30 cellular contexts compared by ENCODE assay signal in the genomic region with DNA sequence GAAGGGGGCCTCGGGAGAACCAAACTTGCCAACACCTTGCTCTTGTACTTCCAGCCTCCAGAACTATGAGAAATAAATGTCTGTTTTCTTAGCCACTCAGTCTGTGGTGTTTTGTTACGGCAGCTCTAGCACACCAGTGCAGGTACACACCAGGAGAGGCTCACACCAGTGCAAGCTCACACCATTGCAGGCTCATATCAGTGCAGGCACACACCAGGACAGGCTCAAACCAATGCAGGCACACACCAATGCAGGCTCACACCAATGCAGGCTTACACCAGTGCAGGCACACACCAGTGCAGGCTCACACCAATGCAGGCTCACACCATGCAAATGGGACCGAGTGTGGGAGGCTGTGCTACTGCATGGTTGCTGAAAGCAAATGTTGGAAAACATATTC. TPM values are rescaled to one million over a fixed set of nuclear protein-coding genes. Genes with fewer than 3 reads are reported as not detected.
DNase-seq lines count a peak whose midpoint lies in the region; ATAC-seq, FAIRE-seq and TF ChIP-seq lines count a peak whose summit lies in the region.
"Had no signal": no experiment of that assay in that cellular context is flagged by ENCODE, and none has a peak within 500 bp of the region (broad histone marks: within the 10 kb centered on the region; RNA-seq: fewer than 3 reads in every experiment).

No MANE protein-coding gene starts in this region.

- H3K27ac ChIP-seq in HCT116 (ENCODE audit: low read depth, low read length): no peak overlapping the region
- H3K27ac ChIP-seq in K562 (ENCODE audit: extremely low read depth, low read depth, low read length): no peak overlapping the region
- H3K27ac ChIP-seq: BLaER1, GM23248, HL-60, PC-9, SJSA1 had no signal

- H3K36me3 Mint-ChIP-seq in stimulated activated memory B cell treated with anti-CD40 and anti-IgM and Interleukin-4, amounts not matched to agents 10 μg/mL and 1 μg/mL and 100 μg/mL, for 72 hours: no peaks in the 10 kb centered on the region
- no peaks in the 10 kb centered on the region for H3K36me3 Mint-ChIP-seq in nephron progenitor cell (ENCODE audit: low read depth)
- H3K36me3 Mint-ChIP-seq: CD4-positive, CD25-positive, alpha-beta regulatory T cell had no signal

- no peaks in the 10 kb centered on the region for H3K4me1 ChIP-seq in HCT116 (ENCODE audit: control insufficient read depth in 1 of 2, insufficient read depth in 2 of 2, low read length in 2 of 2)
- H3K4me1 ChIP-seq in K562 (replicated peaks in 1 of 2; ENCODE audit: control insufficient read depth in 2 of 2, insufficient read depth in 2 of 2, low read length in 2 of 2): peaks cover 0 to 22% of the 10 kb centered on the region in 2 experiments; a peak in 3 of 5 replicates
- H3K4me1 ChIP-seq in mucosa of descending colon (ENCODE audit: low read depth): peaks cover 41% of the 10 kb centered on the region
- H3K4me1 ChIP-seq: SJSA1 had no signal

- no TSS peak for BruUV-seq in HCT116 (replicated peaks; lab: Mats Ljungman, UMichigan)
- no TSS peak for BruUV-seq in K562 (replicated peaks; lab: Mats Ljungman, UMichigan)

- TF ChIP-seq RAD21 in HCT116 (IDR thresholded peaks at IDR 0.05; ENCODE audit: low read depth) (no peak), K562 (CRISPR knock-in tag; conservative IDR thresholded peaks at IDR 0.05 in 1 of 2, IDR thresholded peaks at IDR 0.05 in 1 of 2) (no peak)

- ATAC-seq in HCT116 (0 out of 2 replicates have a peak, but pooled peaks have one; percentile 32), K562 (no peak), mucosa of descending colon (peak; percentile 6)
- ATAC-seq in stimulated activated memory B cell treated with anti-CD40 and anti-IgM and Interleukin-4, amounts not matched to agents 10 μg/mL and 1 μg/mL and 100 μg/mL, for 72 hours: peak; percentile 4

- no peaks in the 10 kb centered on the region for H3K9me2 ChIP-seq in HCT116 (ENCODE audit: insufficient read depth)

- H3K9me3 Mint-ChIP-seq in stimulated activated memory B cell treated with anti-CD40 and anti-IgM and Interleukin-4, amounts not matched to agents 10 μg/mL and 1 μg/mL and 100 μg/mL, for 72 hours: no peaks in the 10 kb centered on the region
- peaks cover 23% of the 10 kb centered on the region for H3K9me3 Mint-ChIP-seq in nephron progenitor cell

- H2AFZ ChIP-seq in HCT116 (ENCODE audit: low read depth, low read length, poor library complexity, severe bottlenecking) (no peak overlapping the region), K562 (ENCODE audit: low read depth, low read length) (0 out of 2 replicates have a peak overlapping the region, but pooled peaks have one; percentile 53)
- H2AFZ ChIP-seq: GM23248, PC-9 had no signal

- no peak overlapping the region for H3K4me3 ChIP-seq in HCT116 (replicated peaks in 1 of 2; ENCODE audit: low read depth in 1 of 2, low read length in 2 of 2)
- no peak overlapping the region for H3K4me3 ChIP-seq in K562
- H3K4me3 ChIP-seq in mucosa of descending colon: no peak overlapping the region
- H3K4me3 ChIP-seq: BLaER1, GM23248, PC-9, SJSA1 had no signal

- TF ChIP-seq CTCF in HCT116 (IDR thresholded peaks at IDR 0.05 in 2 of 3, conservative IDR thresholded peaks at IDR 0.05 in 1 of 3; ENCODE audit: borderline replicate concordance in 1 of 3, insufficient read depth in 1 of 3, low read depth in 2 of 3, low read length in 2 of 3) (no peak), K562 (IDR thresholded peaks at IDR 0.05 in 2 of 3, conservative IDR thresholded peaks at IDR 0.05 in 1 of 3; ENCODE audit: insufficient read depth in 2 of 3, low read depth in 1 of 3, low read length in 3 of 3) (no peak), mucosa of descending colon (IDR thresholded peaks at IDR 0.05) (no peak), nephron progenitor cell (IDR thresholded peaks at IDR 0.05) (no peak), GM13976 (IDR thresholded peaks at IDR 0.05; ENCODE audit: borderline replicate concordance, control extremely low read depth, extremely low read depth, insufficient read depth, missing control alignments) (no peak)

- TF ChIP-seq EP300 in K562 (IDR thresholded peaks at IDR 0.05; ENCODE audit: low read length): no peak

- DNase-seq in HCT116 (ENCODE audit: low read depth, low spot score) (no peak), K562 (ENCODE audit: extremely low read depth in 1 of 4, low spot score in 3 of 4) (no peak), mucosa of descending colon (peak in 2 of 3 donors; percentile 37 to 64), nephron progenitor cell (no peak), NCI-H1417 (lab: John Stamatoyannopoulos, UW) (no peak), GM13976 (ENCODE audit: low spot score) (no peak)
- DNase-seq: CD4-positive, CD25-positive, alpha-beta regulatory T cell; GM23248; H9; Kasumi-1; NCI-H1092 treated with DMSO at 0.1 percent for 48 hours; NCI-H1436 treated with DMSO at 0.1 percent for 48 hours; NCI-H187 treated with DMSO at 0.1 percent for 48 hours; NCI-H2171 treated with DMSO at 0.1 percent for 48 hours; NCI-H345; NCI-H524 treated with DMSO at 0.1 percent for 48 hours; NCI-H774; NK-92 treated with Interleukin-12 subunit alpha and Interleukin-12 subunit beta, amount 100 ng/mL, for 24 hours; PC-9; Right ventricle myocardium superior had no signal

- RAD21 ChIA-PET in HCT116 (lab: Charles Lee; ENCODE audit: low non-redundant PET in 1 of 2, low total read pairs in 2 of 2, uncharacterized antibody in 2 of 2, unreplicated experiment in 2 of 2): no interaction called here

- POLR2A ChIA-PET in HCT116 (lab: Charles Lee): no interaction called here
- POLR2A ChIA-PET in K562 (lab: Yijun Ruan, JAX): interaction anchor here (0.6 to 0.8 kb wide), 3 partner anchors 10 to 15 kb away, joined by 3 to 4 read pairs (median 3); no protein-coding TSS in a partner anchor

- H4K20me1 ChIP-seq in HCT116 (ENCODE audit: insufficient read depth) (no peaks in the 10 kb centered on the region), K562 (replicated peaks; ENCODE audit: control insufficient read depth, insufficient read depth, low read length) (no peaks in the 10 kb centered on the region)
- H4K20me1 ChIP-seq: BLaER1 had no signal

- WGBS in K562 (ENCODE audit: insufficient coverage, low coverage, missing lambda C conversion rate): 35% methylated on average over 3 of the region's 3 CpGs

- CTCF ChIA-PET in HCT116 (lab: Charles Lee) (no interaction called here), K562 (lab: Yijun Ruan, JAX; ENCODE audit: low intra/inter-chr PET ratio) (interaction anchor here (1.0 kb wide), 1 partner anchor 65 kb away, joined by 3 read pairs; no protein-coding TSS in a partner anchor)

- TF ChIP-seq POLR2A in HCT116 (IDR thresholded peaks at IDR 0.05; ENCODE audit: borderline replicate concordance, extremely low read depth, insufficient read depth, insufficient read length) (no peak), K562 (conservative IDR thresholded peaks at IDR 0.05) (no peak)

- in situ Hi-C loops in K562 (cut with MboI): loop anchor here (5.0 to 10.0 kb wide), 2 partner anchors 62 to 675 kb away; no protein-coding TSS in a partner anchor
- in situ Hi-C loops in GM13976 (cut with MboI; ENCODE audit: low sequenced_read_pairs, unreplicated experiment): no loop called here

- H3K9me3 ChIP-seq in HCT116 (ENCODE audit: control insufficient read depth in 1 of 2, insufficient read depth in 1 of 2, low read depth in 1 of 2, low read length in 2 of 2) (no peaks in the 10 kb centered on the region), K562 (replicated peaks; ENCODE audit: control insufficient read depth, insufficient read depth, low read depth, low read length) (no peaks in the 10 kb centered on the region; the same call in 1 of the 2 replicates), mucosa of descending colon (no peaks in the 10 kb centered on the region)
- H3K9me3 ChIP-seq: BLaER1, SJSA1 had no signal

- no peaks in the 10 kb centered on the region for H3K9me1 ChIP-seq in K562 (ENCODE audit: control insufficient read depth, insufficient read depth, low read length)

- no peak overlapping the region for H3K4me2 ChIP-seq in HCT116 (ENCODE audit: low read length)
- no peak overlapping the region for H3K4me2 ChIP-seq in K562 (ENCODE audit: insufficient read depth, low read length)
- H3K4me2 ChIP-seq: BLaER1, PC-9 had no signal

- 0 out of 2 replicates have a peak, but pooled peaks cover 4% of the 10 kb centered on the region for H3K27me3 ChIP-seq in HCT116 (ENCODE audit: insufficient read depth, low read length)
- H3K27me3 ChIP-seq in K562 (ENCODE audit: control insufficient read depth in 2 of 2, insufficient read depth in 2 of 2, low read length in 2 of 2): no peaks in the 10 kb centered on the region
- H3K27me3 ChIP-seq: BLaER1 had no signal

- no peak for FAIRE-seq in K562 (lab: Jason Lieb, UNC)
- FAIRE-seq: D721Med, GM18507 had no signal

- no peak overlapping the region for H3K4me3 Mint-ChIP-seq in stimulated activated memory B cell treated with anti-CD40 and anti-IgM and Interleukin-4, amounts not matched to agents 10 μg/mL and 1 μg/mL and 100 μg/mL, for 72 hours
- no peak overlapping the region for H3K4me3 Mint-ChIP-seq in nephron progenitor cell
- H3K4me3 Mint-ChIP-seq: CD4-positive, CD25-positive, alpha-beta regulatory T cell; H9 had no signal

- H3K79me2 ChIP-seq in HCT116 (ENCODE audit: insufficient read depth, low read length) (no peaks in the 10 kb centered on the region), K562 (ENCODE audit: control insufficient read depth, insufficient read depth, low read length) (peaks cover 2% of the 10 kb centered on the region)

- H3K9ac ChIP-seq in HCT116 (ENCODE audit: low read length) (no peak overlapping the region), K562 (ENCODE audit: insufficient read depth in 1 of 2, low read depth in 2 of 2, low read length in 2 of 2) (peak overlapping the region in 1 of 2 experiments; percentile 47; a peak in 1 of 4 replicates)
- H3K9ac ChIP-seq: BLaER1, GM23248 had no signal

- no peak overlapping the region for H3K27ac Mint-ChIP-seq in stimulated activated memory B cell treated with anti-CD40 and anti-IgM and Interleukin-4, amounts not matched to agents 10 μg/mL and 1 μg/mL and 100 μg/mL, for 72 hours
- H3K27ac Mint-ChIP-seq in nephron progenitor cell: no peak overlapping the region
- H3K27ac Mint-ChIP-seq: CD4-positive, CD25-positive, alpha-beta regulatory T cell; H9 had no signal

- H3K4me1 Mint-ChIP-seq in stimulated activated memory B cell treated with anti-CD40 and anti-IgM and Interleukin-4, amounts not matched to agents 10 μg/mL and 1 μg/mL and 100 μg/mL, for 72 hours: peaks cover 6% of the 10 kb centered on the region
- H3K4me1 Mint-ChIP-seq in nephron progenitor cell: peaks cover 36% of the 10 kb centered on the region
- H3K4me1 Mint-ChIP-seq: CD4-positive, CD25-positive, alpha-beta regulatory T cell had no signal

- intact Hi-C loops in HCT116 (cut with micrococcal nuclease) (no loop called here), K562 (cut with micrococcal nuclease) (no loop called here), mucosa of descending colon (cut with DNase I, micrococcal nuclease) (no loop called here)

- H3K36me3 ChIP-seq in HCT116 (ENCODE audit: control insufficient read depth in 1 of 2, insufficient read depth in 2 of 2, low read length in 2 of 2) (no peaks in the 10 kb centered on the region), K562 (ENCODE audit: control insufficient read depth, insufficient read depth, low read length) (no peaks in the 10 kb centered on the region), mucosa of descending colon (ENCODE audit: low read depth) (no peaks in the 10 kb centered on the region)
- H3K36me3 ChIP-seq: BLaER1, SJSA1 had no signal

- H3K27me3 Mint-ChIP-seq in stimulated activated memory B cell treated with anti-CD40 and anti-IgM and Interleukin-4, amounts not matched to agents 10 μg/mL and 1 μg/mL and 100 μg/mL, for 72 hours: peaks cover 20% of the 10 kb centered on the region
- peaks cover 18% of the 10 kb centered on the region for H3K27me3 Mint-ChIP-seq in nephron progenitor cell (ENCODE audit: low read depth, poor library complexity)

RNA-seq across cellular contexts. Expression of gene CTCFL, which starts 4.9 kb away (rescaled TPM):
- total RNA-seq in HCT116 (2021; ENCODE audit: unreplicated experiment) (0.34 TPM), K562 (2014; rRNA removed) (120 and 126 TPM in 2 replicates), K562 (2014; rRNA removed; fragmentation: Illumina TruSeq; extraction: Trizol) (111 and 112 TPM in 2 replicates), K562 (2015; rRNA removed; fragmentation: Illumina TruSeq; extraction: Trizol) (80.9 and 89.1 TPM in 2 replicates), K562 (2021) (122 and 124 TPM in 2 replicates), mucosa of descending colon (not detected)
- polyA plus RNA-seq in HCT116 (2012): not detected in 2 replicates
- total RNA-seq in K562 (2011; cell fraction: chromatin; rRNA removed; ENCODE audit: low replicate concordance): 102 and 125 TPM in 2 replicates
- total RNA-seq in K562 (2011; cell fraction: nucleolus; rRNA removed): 77.5 and 83.4 TPM in 2 replicates
- 85.3 and 118 TPM in 2 replicates for total RNA-seq in K562 (2011; cell fraction: nucleoplasm; rRNA removed)
- polyA plus RNA-seq in K562 (2011; rRNA removed) (188 and 206 TPM in 2 replicates), K562 (2014; fragmentation: Illumina TruSeq; extraction: Trizol) (137 and 177 TPM in 2 replicates), K562 (2014; fragmentation: Nextera tagmentation; extraction: Ambion mirVana) (10 to 100 TPM; 42.4 to 62.7 TPM), K562 (2014; rRNA removed) (100 and 122 TPM in 2 replicates)
- 125 and 152 TPM in 2 replicates for polyA plus RNA-seq in K562 (2011; cell fraction: cytosol; rRNA removed)
- polyA plus RNA-seq in K562 (2011; cell fraction: nucleus; rRNA removed): 92.0 and 115 TPM in 2 replicates
- polyA plus RNA-seq in K562 (2012): 72.2 and 120 TPM in 2 replicates
- 265 and 279 TPM in 2 replicates for polyA minus RNA-seq in K562 (2011; rRNA and poly(A)+ RNA removed)
- 117 and 124 TPM in 2 replicates for polyA minus RNA-seq in K562 (2011; cell fraction: cytosol; rRNA and poly(A)+ RNA removed)
- 39.4 and 86.3 TPM in 2 replicates for polyA minus RNA-seq in K562 (2011; cell fraction: nucleus; rRNA and poly(A)+ RNA removed)
- total RNA-seq: A172; CD4-positive, CD25-positive, alpha-beta regulatory T cell; GM23248; M059J; PC-9; Right ventricle myocardium superior; RPMI7951; SJSA1 had no signal
- polyA plus RNA-seq: AG04450; CD4-positive, CD25-positive, alpha-beta regulatory T cell; GM23248 had no signal

RNA-seq across cellular contexts. Expression of gene PCK1, which starts 31.1 kb away (rescaled TPM):
- total RNA-seq in HCT116 (2021; ENCODE audit: unreplicated experiment) (0.49 TPM), K562 (2014; rRNA removed) (0.05 and 0.16 TPM in 2 replicates), K562 (2014; rRNA removed; fragmentation: Illumina TruSeq; extraction: Trizol) (0.13 and 0.18 TPM in 2 replicates), K562 (2015; rRNA removed; fragmentation: Illumina TruSeq; extraction: Trizol) (0.29 and 0.30 TPM in 2 replicates), K562 (2021) (0.54 and 0.73 TPM in 2 replicates), mucosa of descending colon (100 to 1,000 TPM; 134 to 467 (median 136) TPM)
- polyA plus RNA-seq in HCT116 (2012): 0.11 TPM in 1 of 2 replicates, not detected in the other
- 0.70 and 2.3 TPM in 2 replicates for total RNA-seq in K562 (2011; cell fraction: chromatin; rRNA removed; ENCODE audit: low replicate concordance)
- 0.92 and 1.3 TPM in 2 replicates for total RNA-seq in K562 (2011; cell fraction: nucleolus; rRNA removed)
- total RNA-seq in K562 (2011; cell fraction: nucleoplasm; rRNA removed): 0.38 and 1.2 TPM in 2 replicates
- polyA plus RNA-seq in K562 (2011; rRNA removed) (0.09 and 0.15 TPM in 2 replicates), K562 (2014; fragmentation: Illumina TruSeq; extraction: Trizol) (0.12 and 0.14 TPM in 2 replicates), K562 (2014; fragmentation: Nextera tagmentation; extraction: Ambion mirVana) (under 1 TPM; 0.10 to 0.15 TPM), K562 (2014; rRNA removed) (0.12 and 0.46 TPM in 2 replicates)
- polyA plus RNA-seq in K562 (2011; cell fraction: cytosol; rRNA removed): 0.04 and 0.48 TPM in 2 replicates
- polyA plus RNA-seq in K562 (2011; cell fraction: nucleus; rRNA removed): 0.90 and 1.5 TPM in 2 replicates
- polyA plus RNA-seq in K562 (2012): 0.14 and 0.21 TPM in 2 replicates
- polyA minus RNA-seq in K562 (2011; rRNA and poly(A)+ RNA removed): 0.72 and 1.2 TPM in 2 replicates
- polyA minus RNA-seq in K562 (2011; cell fraction: cytosol; rRNA and poly(A)+ RNA removed): 1.2 TPM in 1 of 2 replicates, not detected in the other
- 0.67 and 1.1 TPM in 2 replicates for polyA minus RNA-seq in K562 (2011; cell fraction: nucleus; rRNA and poly(A)+ RNA removed)
- total RNA-seq: A172; CD4-positive, CD25-positive, alpha-beta regulatory T cell; GM23248; H9; M059J; PC-9; RPMI7951; SJSA1 had no signal
- polyA plus RNA-seq: AG04450; CD4-positive, CD25-positive, alpha-beta regulatory T cell; GM23248 had no signal

Comparison
In these comparisons a context has a peak if more than half of its experiments do, and no peak if none do; other contexts are left out.
1. DNase-seq: peak in mucosa of descending colon (2 of 3); none in HCT116 (single experiment), K562 (0 of 4), nephron progenitor cell (single experiment), NCI-H1417 (0 of 3) and GM13976 (single experiment).
2. RNA of gene CTCFL, which starts 4.9 kb away (total RNA-seq): 77.5 to 126 TPM in K562; 0.34 TPM in HCT116 (single experiment) and not detected in mucosa of descending colon; every median in the first group is over 10 times any median in the second.
3. RNA of gene PCK1, which starts 31.1 kb away (total RNA-seq): 134 to 467 TPM in mucosa of descending colon; 0.49 TPM in HCT116 (single experiment) and 0.05 to 2.3 TPM in K562; every median in the first group is over 10 times any median in the second.